ENCODE assay signal across 8 cellular contexts in the genomic region with DNA sequence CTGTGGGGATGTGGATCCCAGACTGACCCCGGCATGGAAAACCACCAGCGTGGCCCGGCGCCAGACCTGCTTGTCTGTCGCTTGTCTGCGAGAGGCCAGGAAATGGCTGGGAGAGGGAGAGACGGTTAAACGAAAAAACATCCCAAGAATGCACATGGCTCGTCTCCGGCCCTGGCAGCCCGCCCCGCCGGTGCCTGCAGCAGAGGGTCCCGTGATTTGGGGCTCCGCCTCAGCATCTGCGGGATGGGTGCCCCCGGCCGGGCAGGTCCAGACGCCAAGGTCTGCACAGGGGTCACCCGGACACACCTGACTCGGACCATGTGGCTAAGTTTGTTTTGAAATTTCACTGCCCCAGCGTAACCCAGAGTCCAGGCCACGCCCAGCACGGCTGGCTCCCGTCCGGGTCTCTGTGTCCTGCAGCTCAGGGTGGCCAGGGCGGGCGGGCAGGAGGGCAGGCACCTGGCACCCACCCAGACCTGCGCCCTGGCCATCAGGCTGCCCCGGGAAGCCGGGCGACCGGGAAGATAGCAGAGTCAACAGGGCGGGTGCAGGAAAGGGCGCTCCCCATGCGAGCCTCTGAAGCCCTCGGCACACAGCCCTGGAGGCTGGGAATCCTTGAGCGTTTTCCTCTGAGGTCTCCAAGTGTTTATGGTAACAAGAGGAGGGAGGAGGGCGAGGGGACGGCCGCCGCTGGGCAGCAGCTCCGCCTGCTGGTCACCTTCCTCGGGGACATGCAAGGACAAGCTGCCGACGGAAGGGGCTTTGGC.
DNase-seq lines count a peak whose midpoint lies in the region; ATAC-seq and TF ChIP-seq lines count a peak whose summit lies in the region.

No MANE protein-coding gene starts in this region.

- peak; percentile 87 for TF ChIP-seq CTCF in GM12874 (IDR thresholded peaks at IDR 0.05; ENCODE audit: insufficient read depth, low read depth, low read length)

- DNase-seq in NCI-H460 (ENCODE audit: extremely low read depth, low read depth), result peak; percentile 88
- DNase-seq in activated CD4-positive, alpha-beta memory T cell treated with anti-CD3 and anti-CD28 coated beads for 36 hours, result peak; percentile 80
- DNase-seq in left colon, result peak; percentile 85 to 90
- DNase-seq in stimulated activated CD4-positive, alpha-beta T cell treated with anti-CD3 and anti-CD28 coated beads, Interleukin-1b, Interleukin-23, amount 100 ng/mL, for 4 hours (ENCODE audit: low read depth in 2 of 2), result peak; percentile 51 to 56

- H3K36me3 Mint-ChIP-seq in activated CD4-positive, alpha-beta memory T cell treated with anti-CD3 and anti-CD28 coated beads for 36 hours, result peaks cover 2% of the 10 kb centered on the region
- no peaks in the 10 kb centered on the region for H3K36me3 Mint-ChIP-seq in dendritic cell treated with granulocyte-macrophage colony-stimulating factor and Interleukin-4, amounts not matched to agents 40 ng/mL and 50 ng/mL, for 4 days (ENCODE audit: low read depth)

- peak overlapping the region; percentile 12 for H3K4me3 Mint-ChIP-seq in activated CD4-positive, alpha-beta memory T cell treated with anti-CD3 and anti-CD28 coated beads for 36 hours
- peak overlapping the region; percentile 60 for H3K4me3 Mint-ChIP-seq in dendritic cell treated with granulocyte-macrophage colony-stimulating factor and Interleukin-4, amounts not matched to agents 40 ng/mL and 50 ng/mL, for 4 days

- ATAC-seq in left colon, result peak; percentile 78
- ATAC-seq in GM21447 (IDR thresholded peaks at IDR 0.05; ENCODE audit: unreplicated experiment), result no peak
- ATAC-seq in HG03521 (IDR thresholded peaks at IDR 0.05; ENCODE audit: unreplicated experiment), result no peak

- POLR2A ChIA-PET in activated CD4-positive, alpha-beta memory T cell treated with anti-CD3 and anti-CD28 coated beads for 36 hours (lab: Charles Lee), result interaction anchor here (1.0 to 1.2 kb wide), 2 partner anchors 102 to 103 kb away, joined by 3 to 6 read pairs; a partner anchor contains a TSS

- intact Hi-C loops in activated CD4-positive, alpha-beta memory T cell treated with anti-CD3 and anti-CD28 coated beads for 36 hours (cut with micrococcal nuclease), result loop anchor here (1.0 to 5.0 kb wide), 2 partner anchors 33 to 104 kb away; no protein-coding TSS in a partner anchor
- intact Hi-C loops in dendritic cell treated with granulocyte-macrophage colony-stimulating factor and Interleukin-4, amounts not matched to agents 40 ng/mL and 50 ng/mL, for 4 days (cut with micrococcal nuclease), result loop anchor here (1.0 kb wide), 1 partner anchor 105 kb away; no protein-coding TSS in a partner anchor
- intact Hi-C loops in left colon (cut with DNase I, micrococcal nuclease), result loop anchor here in 1 of 2 donors (5.0 kb wide), 1 partner anchor 33 kb away; no protein-coding TSS in a partner anchor

- CTCF ChIA-PET in activated CD4-positive, alpha-beta memory T cell treated with anti-CD3 and anti-CD28 coated beads for 36 hours (lab: Charles Lee), result interaction anchor here (0.6 to 6.0 kb wide), 16 partner anchors 14 to 842 kb away, joined by 3 to 27 read pairs (median 6); a partner anchor contains a TSS

- H3K4me1 Mint-ChIP-seq in activated CD4-positive, alpha-beta memory T cell treated with anti-CD3 and anti-CD28 coated beads for 36 hours (ENCODE audit: low read depth), result no peaks in the 10 kb centered on the region
- peaks cover 25% of the 10 kb centered on the region for H3K4me1 Mint-ChIP-seq in dendritic cell treated with granulocyte-macrophage colony-stimulating factor and Interleukin-4, amounts not matched to agents 40 ng/mL and 50 ng/mL, for 4 days (ENCODE audit: low read depth)

- peaks cover 13% of the 10 kb centered on the region for H3K27me3 Mint-ChIP-seq in activated CD4-positive, alpha-beta memory T cell treated with anti-CD3 and anti-CD28 coated beads for 36 hours
- H3K27me3 Mint-ChIP-seq in dendritic cell treated with granulocyte-macrophage colony-stimulating factor and Interleukin-4, amounts not matched to agents 40 ng/mL and 50 ng/mL, for 4 days, result peaks cover 32% of the 10 kb centered on the region

- H3K9me3 Mint-ChIP-seq in activated CD4-positive, alpha-beta memory T cell treated with anti-CD3 and anti-CD28 coated beads for 36 hours, result peaks cover 17% of the 10 kb centered on the region
- peaks cover 11% of the 10 kb centered on the region for H3K9me3 Mint-ChIP-seq in dendritic cell treated with granulocyte-macrophage colony-stimulating factor and Interleukin-4, amounts not matched to agents 40 ng/mL and 50 ng/mL, for 4 days

- no peak overlapping the region for H3K27ac Mint-ChIP-seq in activated CD4-positive, alpha-beta memory T cell treated with anti-CD3 and anti-CD28 coated beads for 36 hours
- peak overlapping the region; percentile 37 for H3K27ac Mint-ChIP-seq in dendritic cell treated with granulocyte-macrophage colony-stimulating factor and Interleukin-4, amounts not matched to agents 40 ng/mL and 50 ng/mL, for 4 days
